23 cellular contexts compared by ENCODE assay signal in genomic region chr1:35122311-35122710, GRCh38. TPM values are rescaled to one million over a fixed set of nuclear protein-coding genes. Genes with fewer than 3 reads are reported as not detected.
DNase-seq lines count a peak whose midpoint lies in the region; ATAC-seq and TF ChIP-seq lines count a peak whose summit lies in the region.
"Had no signal": no experiment of that assay in that cellular context is flagged by ENCODE, and none has a peak within 500 bp of the region (broad histone marks: within the 10 kb centered on the region; RNA-seq: fewer than 3 reads in every experiment).

No MANE protein-coding gene starts in this region.

- H3K79me2 ChIP-seq in GM23338 (replicated peaks; ENCODE audit: insufficient read depth) (no peaks in the 10 kb centered on the region), mammary epithelial cell (ENCODE audit: insufficient read depth, low read length) (no peaks in the 10 kb centered on the region)

- no peaks in the 10 kb centered on the region; the same call in 2 of the 3 replicates for H3K36me3 Mint-ChIP-seq in GM23338 (ENCODE audit: low read depth)

- H3K27ac ChIP-seq in GM23338 (ENCODE audit: low read depth), result no peak overlapping the region
- no peak overlapping the region for H3K27ac ChIP-seq in mammary epithelial cell (ENCODE audit: insufficient read depth, low read depth, low read length)
- H3K27ac ChIP-seq: BLaER1 treated with 17β-estradiol and CSF1 and Interleukin-3, amounts not matched to agents 10 nM and 100 nM; KMS-11; PC-9; RWPE1 had no signal

- dilution Hi-C loops in mammary epithelial cell (cut with HindIII; ENCODE audit: low sequenced_read_pairs), result no loop called here

- H2AFZ ChIP-seq in GM23338 (0 out of 2 replicates have a peak overlapping the region, but pooled peaks have one; percentile 32), mammary epithelial cell (ENCODE audit: low read depth, low read length) (peak overlapping the region; percentile 79)
- H2AFZ ChIP-seq: PC-9 had no signal

- ATAC-seq in GM23338, result no peak
- no peak for ATAC-seq in GM19452 (IDR thresholded peaks at IDR 0.05; ENCODE audit: unreplicated experiment)
- ATAC-seq: CD8-positive, alpha-beta T cell had no signal

- peaks cover 2% of the 10 kb centered on the region for H3K9me3 ChIP-seq in mammary epithelial cell (replicated peaks; ENCODE audit: insufficient read depth, low read length)

- CTCF ChIA-PET in mammary epithelial cell (lab: Charles Lee; ENCODE audit: low non-redundant PET), result no interaction called here

- H3K36me3 ChIP-seq in GM23338 (ENCODE audit: insufficient read depth) (no peaks in the 10 kb centered on the region), mammary epithelial cell (ENCODE audit: insufficient read depth, low read length) (no peaks in the 10 kb centered on the region)

- 32% methylated on average over 3 of the region's 9 CpGs for WGBS in mammary epithelial cell (ENCODE audit: low coverage, missing lambda C conversion rate)

- no peak for DNase-seq in GM23338 (ENCODE audit: low spot score)
- DNase-seq in mammary epithelial cell, result peak; percentile 86
- DNase-seq in fibroblast of mammary gland (ENCODE audit: low read depth), result peak; percentile 5
- DNase-seq in iPS-NIHi7 (ENCODE audit: extremely low spot score), result no peak
- no peak for DNase-seq in head of caudate nucleus
- DNase-seq in glomerular visceral epithelial cell (ENCODE audit: extremely low spot score), result no peak
- DNase-seq: ACHN; Calu3; CD8-positive, alpha-beta T cell; DMS153; GDM1; NCI-H1105; NCI-H146; NCI-H2029 treated with DMSO at 0.1 percent for 48 hours; NCI-H226; NCI-H510A treated with DMSO at 0.1 percent for 48 hours; NCI-H748 treated with DMSO at 0.1 percent for 48 hours; PC-9; SIG-M5 had no signal

- H3K9me3 Mint-ChIP-seq in GM23338, result peaks cover 12% of the 10 kb centered on the region

- no peak overlapping the region for H3K4me3 Mint-ChIP-seq in GM23338
- H3K4me3 Mint-ChIP-seq: CD8-positive, alpha-beta T cell had no signal

- peaks cover 9% of the 10 kb centered on the region for H3F3A ChIP-seq in GM23338 (replicated peaks; ENCODE audit: low read depth)

- in situ Hi-C loops in mammary epithelial cell (cut with MboI; ENCODE audit: low sequenced_read_pairs in 2 of 2), result no loop called here

- H3K4me3 ChIP-seq in GM23338 (no peak overlapping the region), mammary epithelial cell (replicated peaks in 1 of 3; ENCODE audit: insufficient read depth in 1 of 3, low read depth in 2 of 3, low read length in 3 of 3) (no peak overlapping the region), fibroblast of mammary gland (ENCODE audit: control insufficient read depth, low read depth, low read length) (no peak overlapping the region)
- H3K4me3 ChIP-seq: BLaER1 treated with 17β-estradiol and CSF1 and Interleukin-3, amounts not matched to agents 10 nM and 100 nM; PC-9 had no signal

- no peak for TF ChIP-seq CTCF in GM23338 (conservative IDR thresholded peaks at IDR 0.05; ENCODE audit: low read depth in 2 of 2)
- TF ChIP-seq CTCF in mammary epithelial cell (conservative IDR thresholded peaks at IDR 0.05 in 1 of 2, IDR thresholded peaks at IDR 0.05 in 1 of 2; ENCODE audit: extremely low read depth in 1 of 2, insufficient read depth in 1 of 2, low read depth in 1 of 2, low read length in 2 of 2), result no peak
- TF ChIP-seq CTCF in fibroblast of mammary gland (conservative IDR thresholded peaks at IDR 0.05; ENCODE audit: control insufficient read depth, insufficient read depth, low read depth, low read length), result no peak

- BruUV-seq in mammary epithelial cell (replicated peaks; lab: Mats Ljungman, UMichigan), result no TSS peak

- H3K4me2 ChIP-seq in GM23338, result no peak overlapping the region
- H3K4me2 ChIP-seq in mammary epithelial cell (ENCODE audit: insufficient read depth, low read depth, low read length), result peak overlapping the region; percentile 11
- H3K4me2 ChIP-seq: BLaER1 treated with 17β-estradiol and CSF1 and Interleukin-3, amounts not matched to agents 10 nM and 100 nM; KMS-11; PC-9 had no signal

- H3K4me1 ChIP-seq in GM23338 (ENCODE audit: insufficient read depth), result no peaks in the 10 kb centered on the region
- H3K4me1 ChIP-seq in mammary epithelial cell (ENCODE audit: insufficient read depth, low read length), result peaks cover 7% of the 10 kb centered on the region

- no peaks in the 10 kb centered on the region for H3K9me2 ChIP-seq in GM23338 (ENCODE audit: insufficient read depth)

- H3K9ac ChIP-seq in mammary epithelial cell (ENCODE audit: insufficient read depth, low read length), result no peak overlapping the region
- H3K9ac ChIP-seq: BLaER1 treated with 17β-estradiol and CSF1 and Interleukin-3, amounts not matched to agents 10 nM and 100 nM; KMS-11 had no signal

- H3K27me3 ChIP-seq in GM23338 (ENCODE audit: insufficient read depth), result no peaks in the 10 kb centered on the region
- H3K27me3 ChIP-seq in mammary epithelial cell (ENCODE audit: insufficient read depth, low read length), result no peaks in the 10 kb centered on the region

- peaks cover 2% of the 10 kb centered on the region for H3K27me3 Mint-ChIP-seq in GM23338 (ENCODE audit: insufficient read depth, low read depth, poor library complexity)

- no peak overlapping the region for H3K27ac Mint-ChIP-seq in GM23338
- H3K27ac Mint-ChIP-seq: CD8-positive, alpha-beta T cell had no signal

- H4K20me1 ChIP-seq in GM23338 (replicated peaks; ENCODE audit: insufficient read depth) (peaks cover 9% of the 10 kb centered on the region), mammary epithelial cell (ENCODE audit: insufficient read depth, low read length) (no peaks in the 10 kb centered on the region)
- H4K20me1 ChIP-seq: BLaER1 treated with 17β-estradiol and CSF1 and Interleukin-3, amounts not matched to agents 10 nM and 100 nM had no signal

- intact Hi-C loops in mammary epithelial cell (cut with micrococcal nuclease) (no loop called here), head of caudate nucleus (cut with DNase I) (no loop called here)

- H3K4me1 Mint-ChIP-seq in GM23338, result no peaks in the 10 kb centered on the region

TF ChIP-seq in GM23338, 12 proteins besides CTCF, POLR2A, EP300 and RAD21:
- TF ChIP-seq ZNF331 (CRISPR knock-in tag; IDR thresholded peaks at IDR 0.05; ENCODE audit: low read depth) (no peak), EZH2 (IDR thresholded peaks at IDR 0.05; ENCODE audit: low read depth, unreplicated experiment) (no peak), CREB1 (CRISPR knock-in tag; IDR thresholded peaks at IDR 0.05; ENCODE audit: low read depth) (no peak), ZNF114 (CRISPR knock-in tag; IDR thresholded peaks at IDR 0.05) (no peak), REST (IDR thresholded peaks at IDR 0.05; ENCODE audit: unreplicated experiment) (no peak), NANOG (IDR thresholded peaks at IDR 0.05; ENCODE audit: borderline replicate concordance) (no peak), POLR2AphosphoS5 (IDR thresholded peaks at IDR 0.05; ENCODE audit: low read depth) (no peak), STAT1 (IDR thresholded peaks at IDR 0.05; ENCODE audit: unreplicated experiment) (no peak), ETS1 (IDR thresholded peaks at IDR 0.05) (no peak)

RNA-seq across cellular contexts. Expression of gene ZMYM1, which starts 43.1 kb away (rescaled TPM):
- total RNA-seq in GM23338 (2014; rRNA removed; shearing (Covaris generic)), result 51.0 and 51.9 TPM in 2 replicates
- polyA plus RNA-seq in GM23338 (2016; fragmentation: Nextera tagmentation; extraction: Ambion mirVana) (25.8 and 37.4 TPM in 2 replicates), mammary epithelial cell (10.2 TPM)
- total RNA-seq in mammary epithelial cell, result 10 to 100 TPM; 20.6 to 38.5 TPM
- 47.1 TPM for polyA minus RNA-seq in mammary epithelial cell

Comparison
In these comparisons a context has a peak if more than half of its experiments do, and no peak if none do; other contexts are left out.
1. DNase-seq: peak in mammary epithelial cell (single experiment) and fibroblast of mammary gland (single experiment); none in GM23338 (single experiment), iPS-NIHi7 (single experiment), head of caudate nucleus (0 of 42) and glomerular visceral epithelial cell (single experiment).